In genomic region chr6:157226761-157227160, GRCh38 we compare ENCODE assay signal across 1 cellular context.
TF ChIP-seq lines count a peak whose summit lies in the region.

No MANE protein-coding gene starts in this region.

TF ChIP-seq in K562, 482 proteins besides CTCF, POLR2A, EP300 and RAD21 (continued from another document):
- TF ChIP-seq MGA (IDR thresholded peaks at IDR 0.05) (no peak), FOXJ3 (CRISPR knock-in tag; IDR thresholded peaks at IDR 0.05) (no peak)
